Comparison of ENCODE assay signal across 26 cellular contexts in the genomic region with DNA sequence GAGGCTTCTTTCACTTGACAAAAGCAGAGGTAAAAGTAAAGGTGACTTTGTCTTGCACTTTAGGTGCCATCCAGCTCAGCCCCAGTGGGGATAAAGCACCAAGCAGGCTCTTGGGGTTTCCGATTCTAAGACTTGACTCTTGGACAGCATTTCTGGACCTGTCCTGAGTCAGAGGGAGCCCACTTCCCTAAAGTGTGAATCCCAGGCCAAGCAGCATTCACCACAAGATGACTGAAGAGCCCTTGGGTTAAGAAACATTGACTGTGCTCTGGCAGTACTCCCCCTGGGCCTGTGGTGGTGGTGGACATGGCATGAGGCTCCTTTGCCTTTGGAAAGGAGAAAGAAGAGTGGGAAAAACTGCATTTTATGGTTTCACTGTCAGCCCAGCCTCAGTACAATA.
DNase-seq lines count a peak whose midpoint lies in the region; ATAC-seq, FAIRE-seq and TF ChIP-seq lines count a peak whose summit lies in the region.
"Had no signal": no experiment of that assay in that cellular context is flagged by ENCODE, and none has a peak within 500 bp of the region (broad histone marks: within the 10 kb centered on the region; RNA-seq: fewer than 3 reads in every experiment).

No MANE protein-coding gene starts in this region.

- DNase-seq in H9: peak; percentile 14
- DNase-seq in MV-4-11 (lab: John Stamatoyannopoulos, UW): peak; percentile 93
- DNase-seq in SKM-1 treated with dmso at 0.1 percent for 144 hours (lab: John Stamatoyannopoulos, UW; ENCODE audit: unreplicated experiment): peak; percentile 60
- DNase-seq in SW480 (ENCODE audit: low spot score): no peak
- no peak for DNase-seq in pancreas
- DNase-seq: C1 segment of cervical spinal cord; CD8-positive, alpha-beta T cell; DMS79 treated with DMSO at 0.1 percent for 48 hours; GF-D8; IMR-90; KG1; MM.1S; NCI-H2029; NCI-H446 treated with DMSO at 0.1 percent for 48 hours; NCI-H526; NCI-H82; NK-92 treated with Interleukin-12 subunit alpha and Interleukin-12 subunit beta, amount 100 ng/mL, for 24 hours; SHP77 treated with DMSO at 0.1 percent for 48 hours; T-helper 1 cell had no signal

- no peak overlapping the region for H2BK5ac ChIP-seq in H9 (ENCODE audit: insufficient read length, low read length)

- no peaks in the 10 kb centered on the region for H3K79me1 ChIP-seq in H9 (ENCODE audit: insufficient read depth, low read depth, low read length, poor library complexity, severe bottlenecking)

- no peaks in the 10 kb centered on the region for H4K20me1 ChIP-seq in H9 (ENCODE audit: control insufficient read depth, insufficient read depth, insufficient read length)

- no peaks in the 10 kb centered on the region for H3K9me3 ChIP-seq in H9 (ENCODE audit: control insufficient read depth, low read depth, low read length)
- H3K9me3 ChIP-seq in pancreas: no peaks in the 10 kb centered on the region

- H4K5ac ChIP-seq in H9 (ENCODE audit: insufficient read length, low read depth, low read length): no peak overlapping the region

- ATAC-seq in HG03280 (IDR thresholded peaks at IDR 0.05; ENCODE audit: unreplicated experiment) (no peak), pancreas (no peak)
- no peak for ATAC-seq in activated CD4-positive, CD25-positive, alpha-beta regulatory T cell treated with anti-CD3 and anti-CD28 coated beads, Interleukin-2, amount 50 U/mL, for 24 hours
- ATAC-seq: A549; CD8-positive, alpha-beta T cell; SK-N-SH treated with all-trans-retinoic acid at 6 μM for 48 hours had no signal

- H2BK120ac ChIP-seq in H9 (ENCODE audit: low read depth, low read length, poor library complexity, severe bottlenecking): no peak overlapping the region

- no peak overlapping the region for H3K14ac ChIP-seq in H9 (ENCODE audit: insufficient read depth, low read length)

- H2BK20ac ChIP-seq in H9 (ENCODE audit: low read depth, low read length, poor library complexity, severe bottlenecking): no peak overlapping the region

- no peak overlapping the region for H3K18ac ChIP-seq in H9 (ENCODE audit: insufficient read length, low read depth, low read length)

- no peaks in the 10 kb centered on the region for H3K36me3 ChIP-seq in pancreas

- no peak overlapping the region for H2BK12ac ChIP-seq in H9 (ENCODE audit: insufficient read length, low read depth, low read length)

- no CpG with 5 or more reads among the region's 1 CpG for WGBS in H9 (ENCODE audit: extremely low coverage, insufficient read length, low lambda C conversion rate)
- 76 to 84% methylated on average over 1 of the region's 1 CpG for WGBS in pancreas, 2 donors

- H3K9me3 Mint-ChIP-seq in H9: peaks cover 3 to 18% of the 10 kb centered on the region in 2 experiments; a peak in 4 of 5 replicates

- no peak overlapping the region for H4K91ac ChIP-seq in H9 (ENCODE audit: insufficient read length, low read depth, low read length)

- TF ChIP-seq CTCF in H9 (conservative IDR thresholded peaks at IDR 0.05) (no peak), pancreas (IDR thresholded peaks at IDR 0.05) (no peak)

- H3T11ph ChIP-seq in H9 (ENCODE audit: low read length): no peak overlapping the region

- H2AK5ac ChIP-seq in H9 (ENCODE audit: insufficient read length, low read length): no peak overlapping the region

- H3K9ac ChIP-seq in H9 (ENCODE audit: extremely low read depth, insufficient read length, low read length): no peak overlapping the region

- H3K36me3 Mint-ChIP-seq in H9 (ENCODE audit: insufficient read depth in 1 of 3, low read depth in 3 of 3): peaks cover 0 to 1% (median under 1%) of the 10 kb centered on the region in 3 experiments; a peak in 3 of 7 replicates
- H3K36me3 Mint-ChIP-seq: CD8-positive, alpha-beta T cell had no signal

- no peak overlapping the region for H3K4me3 ChIP-seq in pancreas
- H3K4me3 ChIP-seq: A549 had no signal

- H4K8ac ChIP-seq in H9 (replicated peaks; ENCODE audit: insufficient read length, low read depth, low read length): no peak overlapping the region

- H3K27me3 ChIP-seq in H9 (ENCODE audit: insufficient read depth, low read length): no peaks in the 10 kb centered on the region
- H3K27me3 ChIP-seq in pancreas: no peaks in the 10 kb centered on the region

- H2BK15ac ChIP-seq in H9 (ENCODE audit: low read depth, low read length): no peak overlapping the region

- H3K27me3 Mint-ChIP-seq in H9 (ENCODE audit: low read depth): no peaks in the 10 kb centered on the region

- H3K4me2 ChIP-seq in H9 (ENCODE audit: insufficient read depth, insufficient read length, low read length): no peak overlapping the region
- H3K4me2 ChIP-seq: A549 had no signal

- H2AFZ ChIP-seq in H9 (ENCODE audit: low read length): no peak overlapping the region

- no peak for FAIRE-seq in pancreas (lab: Jason Lieb, UNC)
- FAIRE-seq: A549, GM12892, H54 had no signal

- H3K4me3 Mint-ChIP-seq in H9: no peak overlapping the region
- H3K4me3 Mint-ChIP-seq: CD8-positive, alpha-beta T cell; T-helper 2 cell treated with Interferon-gamma antibody and Interleukin-4, amounts not matched to agents 5 μg/mL and 100 μg/mL, for 36 hours had no signal

- H3K4ac ChIP-seq in H9 (ENCODE audit: low read depth, low read length): no peak overlapping the region

- H3K4me1 Mint-ChIP-seq in H9: peaks cover 10 to 16% of the 10 kb centered on the region in 2 experiments

- H3K27ac ChIP-seq in H9 (ENCODE audit: insufficient read length, low read depth, low read length) (no peak overlapping the region), pancreas (no peak overlapping the region)
- H3K27ac ChIP-seq: A549 had no signal

- H3K4me1 ChIP-seq in H9 (ENCODE audit: insufficient read depth, low read length): no peaks in the 10 kb centered on the region; the same call in 1 of the 2 replicates
- H3K4me1 ChIP-seq in pancreas: no peaks in the 10 kb centered on the region
- H3K4me1 ChIP-seq: A549 had no signal

- H3K56ac ChIP-seq in H9 (ENCODE audit: insufficient read length, low read depth, low read length): no peak overlapping the region

- H3K23me2 ChIP-seq in H9 (ENCODE audit: insufficient read length, low read depth, low read length, poor library complexity, severe bottlenecking): no peaks in the 10 kb centered on the region

- intact Hi-C loops in pancreas (cut with DNase I): no loop called here

- H3K79me2 ChIP-seq in H9 (ENCODE audit: insufficient read depth, low read length): no peaks in the 10 kb centered on the region

- H3K23ac ChIP-seq in H9 (ENCODE audit: insufficient read length, low read depth, low read length): no peak overlapping the region

- no peak overlapping the region for H3K27ac Mint-ChIP-seq in H9
- H3K27ac Mint-ChIP-seq: CD8-positive, alpha-beta T cell; T-helper 2 cell treated with Interferon-gamma antibody and Interleukin-4, amounts not matched to agents 5 μg/mL and 100 μg/mL, for 36 hours had no signal

Comparison
In these comparisons a context has a peak if more than half of its experiments do, and no peak if none do; other contexts are left out.
1. DNase-seq: peak in H9 (single experiment), MV-4-11 (single experiment) and SKM-1 treated with dmso at 0.1 percent for 144 hours (single experiment); none in SW480 (single experiment) and pancreas (0 of 6).